Comparison of ENCODE assay signal across 20 cellular contexts in genomic region chr14:95235767-95236166, GRCh38.
DNase-seq lines count a peak whose midpoint lies in the region; ATAC-seq and TF ChIP-seq lines count a peak whose summit lies in the region.
"Had no signal": no experiment of that assay in that cellular context is flagged by ENCODE, and none has a peak within 500 bp of the region (broad histone marks: within the 10 kb centered on the region; RNA-seq: fewer than 3 reads in every experiment).

No MANE protein-coding gene starts in this region.

- H3K56ac ChIP-seq in H9 (ENCODE audit: insufficient read length, low read depth, low read length): no peak overlapping the region

- peaks cover 12 to 19% of the 10 kb centered on the region in 2 experiments for H3K4me1 Mint-ChIP-seq in H9
- H3K4me1 Mint-ChIP-seq in mesothelial cell of epicardium: peaks cover 62% of the 10 kb centered on the region
- H3K4me1 Mint-ChIP-seq: CD8-positive, alpha-beta memory T cell had no signal

- no peaks in the 10 kb centered on the region for H4K20me1 ChIP-seq in H9 (ENCODE audit: control insufficient read depth, insufficient read depth, insufficient read length)

- H2AK5ac ChIP-seq in H9 (ENCODE audit: insufficient read length, low read length): no peak overlapping the region

- H3K4me3 ChIP-seq in body of pancreas (no peak overlapping the region), spleen (no peak overlapping the region), left lung (no peak overlapping the region)
- H3K4me3 ChIP-seq: SK-N-MC had no signal

- no peak overlapping the region for H4K5ac ChIP-seq in H9 (ENCODE audit: insufficient read length, low read depth, low read length)

- no peaks in the 10 kb centered on the region for H3K79me1 ChIP-seq in H9 (ENCODE audit: insufficient read depth, low read depth, low read length, poor library complexity, severe bottlenecking)

- H3K23ac ChIP-seq in H9 (ENCODE audit: insufficient read length, low read depth, low read length): no peak overlapping the region

- H3K27me3 ChIP-seq in H9 (ENCODE audit: insufficient read depth, low read length) (no peaks in the 10 kb centered on the region), body of pancreas (no peaks in the 10 kb centered on the region), spleen (replicated peaks in 1 of 7) (no peaks in the 10 kb centered on the region), left lung (no peaks in the 10 kb centered on the region)

- H4K8ac ChIP-seq in H9 (replicated peaks; ENCODE audit: insufficient read length, low read depth, low read length): no peak overlapping the region

- no peak overlapping the region for H2BK15ac ChIP-seq in H9 (ENCODE audit: low read depth, low read length)

- H3K79me2 ChIP-seq in H9 (ENCODE audit: insufficient read depth, low read length): no peaks in the 10 kb centered on the region

- H3K36me3 ChIP-seq in body of pancreas (replicated peaks in 1 of 2; ENCODE audit: insufficient read depth in 1 of 2, low read depth in 2 of 2): no peaks in the 10 kb centered on the region
- H3K36me3 ChIP-seq in spleen: no peaks in the 10 kb centered on the region
- no peaks in the 10 kb centered on the region for H3K36me3 ChIP-seq in left lung

- H4K91ac ChIP-seq in H9 (ENCODE audit: insufficient read length, low read depth, low read length): no peak overlapping the region

- no peak overlapping the region for H3T11ph ChIP-seq in H9 (ENCODE audit: low read length)

- H3K4me1 ChIP-seq in H9 (ENCODE audit: insufficient read depth, low read length): no peaks in the 10 kb centered on the region
- H3K4me1 ChIP-seq in body of pancreas: peaks cover 90% of the 10 kb centered on the region
- H3K4me1 ChIP-seq in spleen: peaks cover 0 to 14% (median 10%) of the 10 kb centered on the region in 6 donors
- no peaks in the 10 kb centered on the region for H3K4me1 ChIP-seq in left lung

- no peak overlapping the region for H3K14ac ChIP-seq in H9 (ENCODE audit: insufficient read depth, low read length)

- TF ChIP-seq POLR2A in body of pancreas (IDR thresholded peaks at IDR 0.05) (no peak), spleen (IDR thresholded peaks at IDR 0.05) (no peak)

- no peak overlapping the region for H3K4me3 Mint-ChIP-seq in H9
- H3K4me3 Mint-ChIP-seq in mesothelial cell of epicardium: no peak overlapping the region
- H3K4me3 Mint-ChIP-seq: CD14-positive monocyte; CD8-positive, alpha-beta memory T cell had no signal

- no peak overlapping the region for H3K9ac ChIP-seq in H9 (ENCODE audit: extremely low read depth, insufficient read length, low read length)

- no peaks in the 10 kb centered on the region; a peak in 1 of 7 replicates for H3K36me3 Mint-ChIP-seq in H9 (ENCODE audit: insufficient read depth in 1 of 3, low read depth in 3 of 3)
- peaks cover 8% of the 10 kb centered on the region for H3K36me3 Mint-ChIP-seq in mesothelial cell of epicardium
- H3K36me3 Mint-ChIP-seq: CD8-positive, alpha-beta memory T cell had no signal

- TF ChIP-seq CTCF in H9 (conservative IDR thresholded peaks at IDR 0.05) (no peak), body of pancreas (IDR thresholded peaks at IDR 0.05) (no peak), mesothelial cell of epicardium (IDR thresholded peaks at IDR 0.05; ENCODE audit: unreplicated experiment) (no peak), spleen (IDR thresholded peaks at IDR 0.05 in 8 of 11, conservative IDR thresholded peaks at IDR 0.05 in 3 of 11) (no peak), left lung (IDR thresholded peaks at IDR 0.05) (no peak)

- H3K9me3 Mint-ChIP-seq in H9 (no peaks in the 10 kb centered on the region), mesothelial cell of epicardium (no peaks in the 10 kb centered on the region)

- intact Hi-C loops in body of pancreas (cut with DNase I) (no loop called here), spleen (cut with DNase I; ENCODE audit: low total_unique reads) (no loop called here), left lung (cut with DNase I) (no loop called here)

- H3K27ac ChIP-seq in H9 (ENCODE audit: insufficient read length, low read depth, low read length): no peak overlapping the region
- peak overlapping the region in 3 of 4 donors; percentile 63 to 84 (median 81) for H3K27ac ChIP-seq in body of pancreas
- no peak overlapping the region for H3K27ac ChIP-seq in spleen
- no peak overlapping the region for H3K27ac ChIP-seq in left lung
- H3K27ac ChIP-seq: SK-N-MC had no signal

- no peak overlapping the region for H2BK20ac ChIP-seq in H9 (ENCODE audit: low read depth, low read length, poor library complexity, severe bottlenecking)

- peak overlapping the region in 2 of 3 experiments; percentile 64 to 76; a peak in 2 of 7 replicates for H3K27ac Mint-ChIP-seq in H9
- H3K27ac Mint-ChIP-seq in mesothelial cell of epicardium: peak overlapping the region; percentile 40
- H3K27ac Mint-ChIP-seq: CD8-positive, alpha-beta memory T cell had no signal

- no peak overlapping the region for H3K4ac ChIP-seq in H9 (ENCODE audit: low read depth, low read length)

- H3K9me3 ChIP-seq in H9 (ENCODE audit: control insufficient read depth, low read depth, low read length) (no peaks in the 10 kb centered on the region), body of pancreas (no peaks in the 10 kb centered on the region), spleen (no peaks in the 10 kb centered on the region), left lung (no peaks in the 10 kb centered on the region)

- H2BK120ac ChIP-seq in H9 (ENCODE audit: low read depth, low read length, poor library complexity, severe bottlenecking): no peak overlapping the region

- no CpG with 5 or more reads among the region's 14 CpGs for WGBS in H9 (ENCODE audit: extremely low coverage, insufficient read length, low lambda C conversion rate)
- WGBS in body of pancreas, 2 donors: 95 to 97% methylated on average over 12 to 14 of the region's 14 CpGs
- WGBS in spleen, 5 donors: 93 to 97% (median 95%) methylated on average over 12 to 14 of the region's 14 CpGs

- ATAC-seq in body of pancreas: no peak
- ATAC-seq in left lung: no peak
- ATAC-seq in HG03439 (IDR thresholded peaks at IDR 0.05; ENCODE audit: unreplicated experiment): no peak

- H3K27me3 Mint-ChIP-seq in H9 (ENCODE audit: low read depth) (no peaks in the 10 kb centered on the region; the same call in 1 of the 2 replicates), mesothelial cell of epicardium (ENCODE audit: low read depth) (no peaks in the 10 kb centered on the region)

- no peak for DNase-seq in H9
- DNase-seq in body of pancreas: no peak
- no peak for DNase-seq in mesothelial cell of epicardium (ENCODE audit: low spot score in 2 of 2, unreplicated experiment in 2 of 2)
- DNase-seq in spleen: peak; percentile 62
- DNase-seq in NCI-H345 (lab: John Stamatoyannopoulos, UW): no peak
- DNase-seq in left lung: no peak
- DNase-seq in NCI-H2227 treated with DMSO at 0.1 percent for 48 hours (lab: John Stamatoyannopoulos, UW): no peak
- DNase-seq: Calu3; CD8-positive, alpha-beta memory T cell; DND-41; NCI-H187; NCI-H2081 treated with DMSO at 0.1 percent for 48 hours; NCI-H2171 treated with DMSO at 0.1 percent for 48 hours; NCI-H446; NCI-H524 treated with DMSO at 0.1 percent for 48 hours; NCI-H774; SIG-M5 had no signal

- H3K23me2 ChIP-seq in H9 (ENCODE audit: insufficient read length, low read depth, low read length, poor library complexity, severe bottlenecking): no peaks in the 10 kb centered on the region

- no peak overlapping the region for H2BK12ac ChIP-seq in H9 (ENCODE audit: insufficient read length, low read depth, low read length)

- no peak overlapping the region for H3K4me2 ChIP-seq in H9 (ENCODE audit: insufficient read depth, insufficient read length, low read length)

- H2AFZ ChIP-seq in H9 (ENCODE audit: low read length): no peak overlapping the region

- H3K18ac ChIP-seq in H9 (ENCODE audit: insufficient read length, low read depth, low read length): no peak overlapping the region

- H2BK5ac ChIP-seq in H9 (ENCODE audit: insufficient read length, low read length): no peak overlapping the region

Comparison
In these comparisons a context has a peak if more than half of its experiments do, and no peak if none do; other contexts are left out.
1. H3K27ac ChIP-seq: peak in body of pancreas (3 of 4); none in H9 (single experiment), spleen (0 of 8) and left lung (0 of 2).